2 cellular contexts compared by ENCODE assay signal in the genomic region with DNA sequence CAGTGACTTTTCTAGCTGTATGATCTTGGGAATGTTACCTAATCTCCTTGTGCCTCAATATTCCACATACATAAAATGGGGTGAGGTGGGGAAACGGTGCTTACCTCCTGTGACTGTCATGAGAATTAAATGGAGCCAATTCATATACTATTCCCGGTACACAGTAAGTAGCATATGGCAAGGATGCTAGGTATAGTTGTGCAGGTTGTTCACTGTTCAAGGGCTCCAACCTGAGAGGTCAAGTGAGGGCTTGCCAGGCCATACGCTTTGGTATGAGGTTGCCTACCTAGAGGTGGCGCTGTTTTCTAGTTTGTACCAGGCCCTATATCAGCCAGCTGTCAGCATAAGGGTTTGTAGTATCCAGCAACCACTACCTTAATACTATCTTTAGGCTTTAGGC.
A peak's percentile ranks its signal among the peaks of the same experiment; 100 is the strongest.
TF ChIP-seq lines count a peak whose summit lies in the region.

No MANE protein-coding gene starts in this region.

TF ChIP-seq in WTC11, 78 proteins besides CTCF, POLR2A, EP300 and RAD21:
- TF ChIP-seq TEAD1 (CRISPR knock-in tag; IDR thresholded peaks at IDR 0.05) (0 out of 2 replicates have a peak, but pooled peaks have one; percentile 14), GTF2I (CRISPR knock-in tag; conservative IDR thresholded peaks at IDR 0.05) (peak; percentile 59; the same call in 1 of the 2 replicates), SMAD4 (CRISPR knock-in tag; IDR thresholded peaks at IDR 0.05) (no peak)

TF ChIP-seq in HepG2, 621 proteins besides CTCF, POLR2A, EP300 and RAD21:
- TF ChIP-seq RXRA (CRISPR knock-in tag; IDR thresholded peaks at IDR 0.05), result peak; percentile 47; the same call in 1 of the 2 replicates
- no peak; the same call in 1 of the 2 replicates for TF ChIP-seq TFAP4 (IDR thresholded peaks at IDR 0.05; ENCODE audit: borderline replicate concordance, low read depth)
- TF ChIP-seq SIN3A (IDR thresholded peaks at IDR 0.05; ENCODE audit: borderline replicate concordance, low read depth, low read length), result no peak
- no peak for TF ChIP-seq HNF4A (CRISPR knock-in tag; IDR thresholded peaks at IDR 0.05)
- TF ChIP-seq, protein P1, sequence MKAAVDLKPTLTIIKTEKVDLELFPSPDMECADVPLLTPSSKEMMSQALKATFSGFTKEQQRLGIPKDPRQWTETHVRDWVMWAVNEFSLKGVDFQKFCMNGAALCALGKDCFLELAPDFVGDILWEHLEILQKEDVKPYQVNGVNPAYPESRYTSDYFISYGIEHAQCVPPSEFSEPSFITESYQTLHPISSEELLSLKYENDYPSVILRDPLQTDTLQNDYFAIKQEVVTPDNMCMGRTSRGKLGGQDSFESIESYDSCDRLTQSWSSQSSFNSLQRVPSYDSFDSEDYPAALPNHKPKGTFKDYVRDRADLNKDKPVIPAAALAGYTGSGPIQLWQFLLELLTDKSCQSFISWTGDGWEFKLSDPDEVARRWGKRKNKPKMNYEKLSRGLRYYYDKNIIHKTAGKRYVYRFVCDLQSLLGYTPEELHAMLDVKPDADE (CRISPR knock-in tag; IDR thresholded peaks at IDR 0.05), result no peak
- peak; percentile 83; the same call in 1 of the 2 replicates for TF ChIP-seq THRA (CRISPR knock-in tag; IDR thresholded peaks at IDR 0.05; ENCODE audit: borderline replicate concordance)
- TF ChIP-seq ZC3H4 (CRISPR knock-in tag; IDR thresholded peaks at IDR 0.05; ENCODE audit: borderline replicate concordance), result no peak
- no peak for TF ChIP-seq GABPA (IDR thresholded peaks at IDR 0.05; ENCODE audit: low read depth, low read length)
- no peak for TF ChIP-seq GABPA (CRISPR knock-in tag; IDR thresholded peaks at IDR 0.05; ENCODE audit: low read depth)
- TF ChIP-seq ZNF629 (CRISPR knock-in tag; conservative IDR thresholded peaks at IDR 0.05), result peak; percentile 81
- TF ChIP-seq GATA4 (IDR thresholded peaks at IDR 0.05; ENCODE audit: borderline replicate concordance, low read depth), result no peak
- no peak for TF ChIP-seq KLF9 (CRISPR knock-in tag; IDR thresholded peaks at IDR 0.05; ENCODE audit: low read depth)
- TF ChIP-seq RXRB (CRISPR knock-in tag; IDR thresholded peaks at IDR 0.05; ENCODE audit: borderline replicate concordance), result peak; percentile 64; the same call in 1 of the 2 replicates
- peak; percentile 60 for TF ChIP-seq TEAD3 (CRISPR knock-in tag; optimal IDR thresholded peaks at IDR 0.05; ENCODE audit: borderline replicate concordance)
- peak; percentile 16; the same call in 1 of the 2 replicates for TF ChIP-seq FOSL2 (CRISPR knock-in tag; IDR thresholded peaks at IDR 0.05)
- no peak for TF ChIP-seq FOXP1 (IDR thresholded peaks at IDR 0.05)
- TF ChIP-seq FOXP1 (CRISPR knock-in tag; IDR thresholded peaks at IDR 0.05), result no peak
- no peak for TF ChIP-seq NCOA5 (CRISPR knock-in tag; IDR thresholded peaks at IDR 0.05)
- no peak for TF ChIP-seq PLSCR1 (CRISPR knock-in tag; IDR thresholded peaks at IDR 0.05; ENCODE audit: borderline replicate concordance)
- 0 out of 2 replicates have a peak, but pooled peaks have one; percentile 24 for TF ChIP-seq MED1 (CRISPR knock-in tag; IDR thresholded peaks at IDR 0.05)
- no peak for TF ChIP-seq ZNF75D (CRISPR knock-in tag; IDR thresholded peaks at IDR 0.05; ENCODE audit: borderline replicate concordance)
- TF ChIP-seq SNRNP70 (IDR thresholded peaks at IDR 0.05; ENCODE audit: low read depth, low read length), result no peak
- TF ChIP-seq, protein P2, sequence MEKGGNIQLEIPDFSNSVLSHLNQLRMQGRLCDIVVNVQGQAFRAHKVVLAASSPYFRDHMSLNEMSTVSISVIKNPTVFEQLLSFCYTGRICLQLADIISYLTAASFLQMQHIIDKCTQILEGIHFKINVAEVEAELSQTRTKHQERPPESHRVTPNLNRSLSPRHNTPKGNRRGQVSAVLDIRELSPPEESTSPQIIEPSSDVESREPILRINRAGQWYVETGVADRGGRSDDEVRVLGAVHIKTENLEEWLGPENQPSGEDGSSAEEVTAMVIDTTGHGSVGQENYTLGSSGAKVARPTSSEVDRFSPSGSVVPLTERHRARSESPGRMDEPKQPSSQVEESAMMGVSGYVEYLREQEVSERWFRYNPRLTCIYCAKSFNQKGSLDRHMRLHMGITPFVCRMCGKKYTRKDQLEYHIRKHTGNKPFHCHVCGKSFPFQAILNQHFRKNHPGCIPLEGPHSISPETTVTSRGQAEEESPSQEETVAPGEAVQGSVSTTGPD (CRISPR knock-in tag; IDR thresholded peaks at IDR 0.05), result no peak
- no peak for TF ChIP-seq IKZF1 (IDR thresholded peaks at IDR 0.05)
- peak; percentile 73 for TF ChIP-seq SMC3 (IDR thresholded peaks at IDR 0.05; ENCODE audit: low read length)
- TF ChIP-seq HCFC1 (IDR thresholded peaks at IDR 0.05; ENCODE audit: low read depth, low read length), result no peak
- peak; percentile 66 for TF ChIP-seq STAG1 (CRISPR knock-in tag; IDR thresholded peaks at IDR 0.05)
- TF ChIP-seq, protein P3, sequence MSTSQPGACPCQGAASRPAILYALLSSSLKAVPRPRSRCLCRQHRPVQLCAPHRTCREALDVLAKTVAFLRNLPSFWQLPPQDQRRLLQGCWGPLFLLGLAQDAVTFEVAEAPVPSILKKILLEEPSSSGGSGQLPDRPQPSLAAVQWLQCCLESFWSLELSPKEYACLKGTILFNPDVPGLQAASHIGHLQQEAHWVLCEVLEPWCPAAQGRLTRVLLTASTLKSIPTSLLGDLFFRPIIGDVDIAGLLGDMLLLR (CRISPR knock-in tag; IDR thresholded peaks at IDR 0.05), result no peak
- no peak for TF ChIP-seq NR2F6 (IDR thresholded peaks at IDR 0.05)
- peak; percentile 46; the same call in 1 of the 2 replicates for TF ChIP-seq NR2F6 (CRISPR knock-in tag; IDR thresholded peaks at IDR 0.05)
